39 cellular contexts compared by ENCODE assay signal in the genomic region with DNA sequence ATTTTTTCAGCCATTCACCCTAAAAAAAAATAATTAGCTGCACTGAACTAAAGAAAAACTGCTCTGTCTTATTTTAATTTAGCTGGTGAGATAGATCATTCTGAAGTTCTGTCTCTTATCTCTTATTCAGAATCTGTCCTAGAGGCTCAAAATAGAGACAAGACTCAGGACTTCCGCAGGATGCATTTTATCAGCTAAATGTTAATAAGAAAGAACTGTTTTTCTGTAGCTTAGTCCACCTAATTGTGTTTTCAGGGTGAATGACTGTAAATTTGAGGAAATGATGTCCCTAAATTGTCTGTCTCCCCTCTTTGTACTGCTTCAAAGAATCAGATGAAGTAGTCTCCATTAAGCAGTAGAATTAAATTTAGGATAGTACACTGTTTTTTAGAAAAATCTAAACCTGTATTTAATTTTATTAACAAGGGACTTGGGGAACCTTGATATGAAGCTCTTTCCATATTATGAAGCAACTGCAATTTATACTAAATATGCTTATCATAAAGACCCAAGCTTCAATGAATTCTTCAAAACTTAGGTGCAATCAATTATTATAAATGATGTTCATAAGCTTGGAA.
"Had no signal": no experiment of that assay in that cellular context is flagged by ENCODE, and none has a peak within 500 bp of the region (broad histone marks: within the 10 kb centered on the region; RNA-seq: fewer than 3 reads in every experiment).

No MANE protein-coding gene starts in this region.

- H3K27me3 ChIP-seq: ascending aorta, cardiac muscle cell had no signal

- H3K27me3 Mint-ChIP-seq: activated CD4-positive, alpha-beta memory T cell treated with anti-CD3 and anti-CD28 coated beads, Interleukin-2, amount 10 ng/mL, durations not matched to agents 7 days and 5 days; activated CD4-positive, alpha-beta T cell treated with anti-CD3 and anti-CD28 coated beads for 36 hours; activated CD4-positive, alpha-beta T cell treated with anti-CD3 and anti-CD28 coated beads, Interleukin-2, amount 10 ng/mL, durations not matched to agents 7 days and 5 days; activated CD8-positive, alpha-beta memory T cell treated with anti-CD3 and anti-CD28 coated beads, Interleukin-2, amount 10 ng/mL, durations not matched to agents 7 days and 5 days; activated naive CD4-positive, alpha-beta T cell treated with anti-CD3 and anti-CD28 coated beads, Interleukin-2, amount 10 ng/mL, durations not matched to agents 7 days and 5 days; activated naive CD4-positive, alpha-beta T cell treated with anti-CD3 and anti-CD28 coated beads, Interleukin-2, amount 50 U/mL, for 24 hours; activated naive CD8-positive, alpha-beta T cell; activated naive CD8-positive, alpha-beta T cell treated with anti-CD3 and anti-CD28 coated beads, Interleukin-2, amount 10 ng/mL, durations not matched to agents 7 days and 5 days; activated naive CD8-positive, alpha-beta T cell treated with anti-CD3 and anti-CD28 coated beads, Interleukin-2, amount 50 U/mL, for 24 hours; activated T-cell treated with anti-CD3 and anti-CD28 coated beads, Interleukin-2, amount 50 U/mL, for 24 hours; central memory CD8-positive, alpha-beta T cell had no signal

- H3K4me3 Mint-ChIP-seq: activated CD4-positive, alpha-beta memory T cell treated with anti-CD3 and anti-CD28 coated beads, Interleukin-2, amount 10 ng/mL, durations not matched to agents 7 days and 5 days; activated CD4-positive, alpha-beta T cell treated with anti-CD3 and anti-CD28 coated beads for 36 hours; activated CD4-positive, alpha-beta T cell treated with anti-CD3 and anti-CD28 coated beads, Interleukin-2, amount 10 ng/mL, durations not matched to agents 7 days and 5 days; activated CD8-positive, alpha-beta memory T cell treated with anti-CD3 and anti-CD28 coated beads, Interleukin-2, amount 10 ng/mL, durations not matched to agents 7 days and 5 days; activated CD8-positive, alpha-beta T cell treated with anti-CD3 and anti-CD28 coated beads, Interleukin-2, amount 10 ng/mL, durations not matched to agents 7 days and 5 days; activated naive CD4-positive, alpha-beta T cell treated with anti-CD3 and anti-CD28 coated beads, Interleukin-2, amount 10 ng/mL, durations not matched to agents 7 days and 5 days; activated naive CD4-positive, alpha-beta T cell treated with anti-CD3 and anti-CD28 coated beads, Interleukin-2, amount 50 U/mL, for 24 hours; activated naive CD8-positive, alpha-beta T cell; activated naive CD8-positive, alpha-beta T cell treated with anti-CD3 and anti-CD28 coated beads, Interleukin-2, amount 10 ng/mL, durations not matched to agents 7 days and 5 days; activated naive CD8-positive, alpha-beta T cell treated with anti-CD3 and anti-CD28 coated beads, Interleukin-2, amount 50 U/mL, for 24 hours; activated T-cell treated with anti-CD3 and anti-CD28 coated beads, Interleukin-2, amount 50 U/mL, for 24 hours; brain; central memory CD8-positive, alpha-beta T cell; T-helper 1 cell treated with Interleukin-12 subunit alpha and Interleukin-12 subunit beta and Interleukin-4 antibody, amounts not matched to agents 30 μg/mL and 1 μg/mL, for 36 hours; T-helper 2 cell treated with Interferon-gamma antibody and Interleukin-4, amounts not matched to agents 5 μg/mL and 100 μg/mL, for 36 hours; WTC11 had no signal

- H3K27ac ChIP-seq: ascending aorta, cardiac muscle cell, WERI-Rb-1 had no signal

- DNase-seq: activated CD4-positive, alpha-beta memory T cell treated with anti-CD3 and anti-CD28 coated beads, Interleukin-2, amount 10 ng/mL, durations not matched to agents 7 days and 5 days; activated CD4-positive, alpha-beta T cell treated with anti-CD3 and anti-CD28 coated beads for 1 hour; activated CD4-positive, alpha-beta T cell treated with anti-CD3 and anti-CD28 coated beads for 36 hours; activated CD4-positive, alpha-beta T cell treated with anti-CD3 and anti-CD28 coated beads for 48 hours; activated CD4-positive, alpha-beta T cell treated with anti-CD3 and anti-CD28 coated beads, Interleukin-2, amount 10 ng/mL, durations not matched to agents 7 days and 5 days; activated CD4-positive, alpha-beta T cell treated with anti-CD3 and anti-CD28 coated beads, Interleukin-2, amount 50 U/mL, for 48 hours; activated CD4-positive, CD25-positive, alpha-beta regulatory T cell; activated CD8-positive, alpha-beta memory T cell treated with anti-CD3 and anti-CD28 coated beads for 24 hours; activated CD8-positive, alpha-beta memory T cell treated with anti-CD3 and anti-CD28 coated beads, Interleukin-2, amount 10 ng/mL, durations not matched to agents 7 days and 5 days; activated CD8-positive, alpha-beta memory T cell treated with anti-CD3 and anti-CD28 coated beads, Interleukin-2, amount 50 U/mL, for 48 hours; activated CD8-positive, alpha-beta T cell treated with anti-CD3 and anti-CD28 coated beads, Interleukin-2, amount 10 ng/mL, durations not matched to agents 7 days and 5 days; activated effector memory CD4-positive, alpha-beta T cell treated with Interleukin-2 at 50 U/mL for 16 hours; activated gamma-delta T cell; activated naive CD4-positive, alpha-beta T cell treated with anti-CD3 and anti-CD28 coated beads, Interleukin-2, amount 10 ng/mL, durations not matched to agents 7 days and 5 days; activated naive CD4-positive, alpha-beta T cell treated with Interleukin-2 at 50 U/mL for 16 hours; activated naive CD8-positive, alpha-beta T cell treated with anti-CD3 and anti-CD28 coated beads, Interleukin-2, amount 10 ng/mL, durations not matched to agents 7 days and 5 days; activated naive CD8-positive, alpha-beta T cell treated with anti-CD3 and anti-CD28 coated beads, Interleukin-2, amount 50 U/mL, for 24 hours; activated T-cell treated with anti-CD3 and anti-CD28 coated beads, Interleukin-2, amount 50 U/mL, for 24 hours; activated T-cell treated with anti-CD3 and anti-CD28 coated beads, Interleukin-2, amount 50 U/mL, for 48 hours; amygdala; anterior cingulate cortex; caudate nucleus; cerebellar nuclear complex; T-helper 1 cell; T-helper 2 cell; T-helper 9 cell; WERI-Rb-1 had no signal

- H3K9me3 ChIP-seq: ascending aorta had no signal

- H3K4me3 ChIP-seq: ascending aorta, cardiac muscle cell had no signal

- H3K9me3 Mint-ChIP-seq: activated naive CD4-positive, alpha-beta T cell treated with anti-CD3 and anti-CD28 coated beads, Interleukin-2, amount 10 ng/mL, durations not matched to agents 7 days and 5 days; T-helper 1 cell treated with Interleukin-12 subunit alpha and Interleukin-12 subunit beta and Interleukin-4 antibody, amounts not matched to agents 30 μg/mL and 1 μg/mL, for 36 hours had no signal

- FAIRE-seq: bronchial epithelial cell, TTC549 had no signal

- H3K4me1 ChIP-seq: ascending aorta had no signal

- H3K27ac Mint-ChIP-seq: activated CD4-positive, alpha-beta memory T cell treated with anti-CD3 and anti-CD28 coated beads, Interleukin-2, amount 10 ng/mL, durations not matched to agents 7 days and 5 days; activated CD4-positive, alpha-beta T cell treated with anti-CD3 and anti-CD28 coated beads for 36 hours; activated CD4-positive, alpha-beta T cell treated with anti-CD3 and anti-CD28 coated beads, Interleukin-2, amount 10 ng/mL, durations not matched to agents 7 days and 5 days; activated CD8-positive, alpha-beta memory T cell treated with anti-CD3 and anti-CD28 coated beads, Interleukin-2, amount 10 ng/mL, durations not matched to agents 7 days and 5 days; activated CD8-positive, alpha-beta T cell treated with anti-CD3 and anti-CD28 coated beads, Interleukin-2, amount 10 ng/mL, durations not matched to agents 7 days and 5 days; activated naive CD4-positive, alpha-beta T cell treated with anti-CD3 and anti-CD28 coated beads, Interleukin-2, amount 10 ng/mL, durations not matched to agents 7 days and 5 days; activated naive CD4-positive, alpha-beta T cell treated with anti-CD3 and anti-CD28 coated beads, Interleukin-2, amount 50 U/mL, for 24 hours; activated naive CD8-positive, alpha-beta T cell; activated naive CD8-positive, alpha-beta T cell treated with anti-CD3 and anti-CD28 coated beads, Interleukin-2, amount 10 ng/mL, durations not matched to agents 7 days and 5 days; activated naive CD8-positive, alpha-beta T cell treated with anti-CD3 and anti-CD28 coated beads, Interleukin-2, amount 50 U/mL, for 24 hours; activated T-cell treated with anti-CD3 and anti-CD28 coated beads, Interleukin-2, amount 50 U/mL, for 24 hours; activated T-helper 2 cell treated with anti-CD3 and anti-CD28 coated beads, Interferon-gamma antibody, Interleukin-2, Interleukin-4, amounts not matched to agents 10 μg/mL and 5 μg/mL and 100 μg/mL, durations not matched to agents 14 hours and 24 hours and 36 hours; brain; T-helper 1 cell treated with Interleukin-12 subunit alpha and Interleukin-12 subunit beta and Interleukin-4 antibody, amounts not matched to agents 30 μg/mL and 1 μg/mL, for 36 hours; T-helper 2 cell treated with Interferon-gamma antibody and Interleukin-4, amounts not matched to agents 5 μg/mL and 100 μg/mL, for 36 hours; WTC11 had no signal

- H3K4me1 Mint-ChIP-seq: activated CD4-positive, alpha-beta memory T cell treated with anti-CD3 and anti-CD28 coated beads, Interleukin-2, amount 10 ng/mL, durations not matched to agents 7 days and 5 days; activated CD4-positive, alpha-beta T cell treated with anti-CD3 and anti-CD28 coated beads for 36 hours; activated CD4-positive, alpha-beta T cell treated with anti-CD3 and anti-CD28 coated beads, Interleukin-2, amount 10 ng/mL, durations not matched to agents 7 days and 5 days; activated CD8-positive, alpha-beta memory T cell treated with anti-CD3 and anti-CD28 coated beads, Interleukin-2, amount 10 ng/mL, durations not matched to agents 7 days and 5 days; activated naive CD4-positive, alpha-beta T cell treated with anti-CD3 and anti-CD28 coated beads, Interleukin-2, amount 10 ng/mL, durations not matched to agents 7 days and 5 days; activated naive CD4-positive, alpha-beta T cell treated with anti-CD3 and anti-CD28 coated beads, Interleukin-2, amount 50 U/mL, for 24 hours; activated naive CD8-positive, alpha-beta T cell treated with anti-CD3 and anti-CD28 coated beads, Interleukin-2, amount 10 ng/mL, durations not matched to agents 7 days and 5 days; activated naive CD8-positive, alpha-beta T cell treated with anti-CD3 and anti-CD28 coated beads, Interleukin-2, amount 50 U/mL, for 24 hours; brain; central memory CD8-positive, alpha-beta T cell; WTC11 had no signal

- H3K36me3 ChIP-seq: ascending aorta, cardiac muscle cell, WERI-Rb-1 had no signal

- H3K36me3 Mint-ChIP-seq: activated CD8-positive, alpha-beta memory T cell treated with anti-CD3 and anti-CD28 coated beads, Interleukin-2, amount 10 ng/mL, durations not matched to agents 7 days and 5 days; activated naive CD4-positive, alpha-beta T cell treated with anti-CD3 and anti-CD28 coated beads, Interleukin-2, amount 10 ng/mL, durations not matched to agents 7 days and 5 days; activated naive CD4-positive, alpha-beta T cell treated with anti-CD3 and anti-CD28 coated beads, Interleukin-2, amount 50 U/mL, for 24 hours; activated naive CD8-positive, alpha-beta T cell; activated naive CD8-positive, alpha-beta T cell treated with anti-CD3 and anti-CD28 coated beads, Interleukin-2, amount 10 ng/mL, durations not matched to agents 7 days and 5 days; brain had no signal
